Comparison of ENCODE assay signal across 1 cellular context in the genomic region with DNA sequence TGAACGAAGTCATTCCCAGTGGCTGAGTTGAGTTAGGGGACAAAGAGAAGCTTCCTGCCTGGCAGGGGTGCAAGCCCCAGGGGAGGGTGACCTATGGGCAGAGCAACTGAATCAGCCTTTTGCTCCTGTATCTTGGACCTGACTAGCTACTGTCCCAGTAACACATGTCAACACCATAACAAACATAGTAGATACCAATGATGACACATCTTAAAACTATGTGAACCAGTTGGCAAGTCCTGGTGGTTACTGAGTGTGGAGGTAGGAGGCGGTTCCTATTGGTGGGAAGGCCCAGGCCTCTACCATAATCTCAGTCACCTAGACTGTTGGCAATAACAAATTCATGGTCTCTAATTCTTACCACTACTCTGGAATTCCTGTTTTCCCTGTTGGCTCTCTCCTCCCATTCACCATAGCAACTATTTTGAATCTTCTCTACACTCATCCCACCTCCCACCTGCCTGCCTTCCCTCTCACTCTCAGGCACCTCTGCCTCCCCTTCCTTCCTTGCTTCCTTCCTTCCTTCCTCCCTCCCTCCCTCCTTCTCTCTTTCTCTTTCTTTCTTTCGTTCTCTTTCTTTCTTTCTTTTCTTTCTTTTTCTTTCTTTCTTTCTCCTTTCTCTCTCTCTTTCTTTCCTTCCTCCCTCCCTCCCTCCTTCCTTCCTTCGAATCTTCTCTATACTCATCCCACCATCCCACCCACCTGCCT.
A peak's percentile ranks its signal among the peaks of the same experiment; 100 is the strongest.
TF ChIP-seq lines count a peak whose summit lies in the region.

No MANE protein-coding gene starts in this region.

TF ChIP-seq in K562, 482 proteins besides CTCF, POLR2A, EP300 and RAD21 (continued from another document):
- TF ChIP-seq, protein P1, sequence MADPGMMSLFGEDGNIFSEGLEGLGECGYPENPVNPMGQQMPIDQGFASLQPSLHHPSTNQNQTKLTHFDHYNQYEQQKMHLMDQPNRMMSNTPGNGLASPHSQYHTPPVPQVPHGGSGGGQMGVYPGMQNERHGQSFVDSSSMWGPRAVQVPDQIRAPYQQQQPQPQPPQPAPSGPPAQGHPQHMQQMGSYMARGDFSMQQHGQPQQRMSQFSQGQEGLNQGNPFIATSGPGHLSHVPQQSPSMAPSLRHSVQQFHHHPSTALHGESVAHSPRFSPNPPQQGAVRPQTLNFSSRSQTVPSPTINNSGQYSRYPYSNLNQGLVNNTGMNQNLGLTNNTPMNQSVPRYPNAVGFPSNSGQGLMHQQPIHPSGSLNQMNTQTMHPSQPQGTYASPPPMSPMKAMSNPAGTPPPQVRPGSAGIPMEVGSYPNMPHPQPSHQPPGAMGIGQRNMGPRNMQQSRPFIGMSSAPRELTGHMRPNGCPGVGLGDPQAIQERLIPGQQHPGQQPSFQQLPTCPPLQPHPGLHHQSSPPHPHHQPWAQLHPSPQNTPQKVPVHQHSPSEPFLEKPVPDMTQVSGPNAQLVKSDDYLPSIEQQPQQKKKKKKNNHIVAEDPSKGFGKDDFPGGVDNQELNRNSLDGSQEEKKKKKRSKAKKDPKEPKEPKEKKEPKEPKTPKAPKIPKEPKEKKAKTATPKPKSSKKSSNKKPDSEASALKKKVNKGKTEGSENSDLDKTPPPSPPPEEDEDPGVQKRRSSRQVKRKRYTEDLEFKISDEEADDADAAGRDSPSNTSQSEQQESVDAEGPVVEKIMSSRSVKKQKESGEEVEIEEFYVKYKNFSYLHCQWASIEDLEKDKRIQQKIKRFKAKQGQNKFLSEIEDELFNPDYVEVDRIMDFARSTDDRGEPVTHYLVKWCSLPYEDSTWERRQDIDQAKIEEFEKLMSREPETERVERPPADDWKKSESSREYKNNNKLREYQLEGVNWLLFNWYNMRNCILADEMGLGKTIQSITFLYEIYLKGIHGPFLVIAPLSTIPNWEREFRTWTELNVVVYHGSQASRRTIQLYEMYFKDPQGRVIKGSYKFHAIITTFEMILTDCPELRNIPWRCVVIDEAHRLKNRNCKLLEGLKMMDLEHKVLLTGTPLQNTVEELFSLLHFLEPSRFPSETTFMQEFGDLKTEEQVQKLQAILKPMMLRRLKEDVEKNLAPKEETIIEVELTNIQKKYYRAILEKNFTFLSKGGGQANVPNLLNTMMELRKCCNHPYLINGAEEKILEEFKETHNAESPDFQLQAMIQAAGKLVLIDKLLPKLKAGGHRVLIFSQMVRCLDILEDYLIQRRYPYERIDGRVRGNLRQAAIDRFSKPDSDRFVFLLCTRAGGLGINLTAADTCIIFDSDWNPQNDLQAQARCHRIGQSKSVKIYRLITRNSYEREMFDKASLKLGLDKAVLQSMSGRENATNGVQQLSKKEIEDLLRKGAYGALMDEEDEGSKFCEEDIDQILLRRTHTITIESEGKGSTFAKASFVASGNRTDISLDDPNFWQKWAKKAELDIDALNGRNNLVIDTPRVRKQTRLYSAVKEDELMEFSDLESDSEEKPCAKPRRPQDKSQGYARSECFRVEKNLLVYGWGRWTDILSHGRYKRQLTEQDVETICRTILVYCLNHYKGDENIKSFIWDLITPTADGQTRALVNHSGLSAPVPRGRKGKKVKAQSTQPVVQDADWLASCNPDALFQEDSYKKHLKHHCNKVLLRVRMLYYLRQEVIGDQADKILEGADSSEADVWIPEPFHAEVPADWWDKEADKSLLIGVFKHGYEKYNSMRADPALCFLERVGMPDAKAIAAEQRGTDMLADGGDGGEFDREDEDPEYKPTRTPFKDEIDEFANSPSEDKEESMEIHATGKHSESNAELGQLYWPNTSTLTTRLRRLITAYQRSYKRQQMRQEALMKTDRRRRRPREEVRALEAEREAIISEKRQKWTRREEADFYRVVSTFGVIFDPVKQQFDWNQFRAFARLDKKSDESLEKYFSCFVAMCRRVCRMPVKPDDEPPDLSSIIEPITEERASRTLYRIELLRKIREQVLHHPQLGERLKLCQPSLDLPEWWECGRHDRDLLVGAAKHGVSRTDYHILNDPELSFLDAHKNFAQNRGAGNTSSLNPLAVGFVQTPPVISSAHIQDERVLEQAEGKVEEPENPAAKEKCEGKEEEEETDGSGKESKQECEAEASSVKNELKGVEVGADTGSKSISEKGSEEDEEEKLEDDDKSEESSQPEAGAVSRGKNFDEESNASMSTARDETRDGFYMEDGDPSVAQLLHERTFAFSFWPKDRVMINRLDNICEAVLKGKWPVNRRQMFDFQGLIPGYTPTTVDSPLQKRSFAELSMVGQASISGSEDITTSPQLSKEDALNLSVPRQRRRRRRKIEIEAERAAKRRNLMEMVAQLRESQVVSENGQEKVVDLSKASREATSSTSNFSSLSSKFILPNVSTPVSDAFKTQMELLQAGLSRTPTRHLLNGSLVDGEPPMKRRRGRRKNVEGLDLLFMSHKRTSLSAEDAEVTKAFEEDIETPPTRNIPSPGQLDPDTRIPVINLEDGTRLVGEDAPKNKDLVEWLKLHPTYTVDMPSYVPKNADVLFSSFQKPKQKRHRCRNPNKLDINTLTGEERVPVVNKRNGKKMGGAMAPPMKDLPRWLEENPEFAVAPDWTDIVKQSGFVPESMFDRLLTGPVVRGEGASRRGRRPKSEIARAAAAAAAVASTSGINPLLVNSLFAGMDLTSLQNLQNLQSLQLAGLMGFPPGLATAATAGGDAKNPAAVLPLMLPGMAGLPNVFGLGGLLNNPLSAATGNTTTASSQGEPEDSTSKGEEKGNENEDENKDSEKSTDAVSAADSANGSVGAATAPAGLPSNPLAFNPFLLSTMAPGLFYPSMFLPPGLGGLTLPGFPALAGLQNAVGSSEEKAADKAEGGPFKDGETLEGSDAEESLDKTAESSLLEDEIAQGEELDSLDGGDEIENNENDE (IDR thresholded peaks at IDR 0.05; ENCODE audit: low read depth, low read length) = no peak
- peak; percentile 84 for TF ChIP-seq JUND (IDR thresholded peaks at IDR 0.05; ENCODE audit: borderline replicate concordance, low read depth, low read length)
- peak; percentile 81; the same call in 2 of the 3 replicates for TF ChIP-seq JUND (tag; IDR thresholded peaks at IDR 0.05; ENCODE audit: borderline replicate concordance, low read depth, low read length)
- TF ChIP-seq, protein P2, sequence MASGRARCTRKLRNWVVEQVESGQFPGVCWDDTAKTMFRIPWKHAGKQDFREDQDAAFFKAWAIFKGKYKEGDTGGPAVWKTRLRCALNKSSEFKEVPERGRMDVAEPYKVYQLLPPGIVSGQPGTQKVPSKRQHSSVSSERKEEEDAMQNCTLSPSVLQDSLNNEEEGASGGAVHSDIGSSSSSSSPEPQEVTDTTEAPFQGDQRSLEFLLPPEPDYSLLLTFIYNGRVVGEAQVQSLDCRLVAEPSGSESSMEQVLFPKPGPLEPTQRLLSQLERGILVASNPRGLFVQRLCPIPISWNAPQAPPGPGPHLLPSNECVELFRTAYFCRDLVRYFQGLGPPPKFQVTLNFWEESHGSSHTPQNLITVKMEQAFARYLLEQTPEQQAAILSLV (tag; IDR thresholded peaks at IDR 0.05) = no peak
- TF ChIP-seq, protein P3, sequence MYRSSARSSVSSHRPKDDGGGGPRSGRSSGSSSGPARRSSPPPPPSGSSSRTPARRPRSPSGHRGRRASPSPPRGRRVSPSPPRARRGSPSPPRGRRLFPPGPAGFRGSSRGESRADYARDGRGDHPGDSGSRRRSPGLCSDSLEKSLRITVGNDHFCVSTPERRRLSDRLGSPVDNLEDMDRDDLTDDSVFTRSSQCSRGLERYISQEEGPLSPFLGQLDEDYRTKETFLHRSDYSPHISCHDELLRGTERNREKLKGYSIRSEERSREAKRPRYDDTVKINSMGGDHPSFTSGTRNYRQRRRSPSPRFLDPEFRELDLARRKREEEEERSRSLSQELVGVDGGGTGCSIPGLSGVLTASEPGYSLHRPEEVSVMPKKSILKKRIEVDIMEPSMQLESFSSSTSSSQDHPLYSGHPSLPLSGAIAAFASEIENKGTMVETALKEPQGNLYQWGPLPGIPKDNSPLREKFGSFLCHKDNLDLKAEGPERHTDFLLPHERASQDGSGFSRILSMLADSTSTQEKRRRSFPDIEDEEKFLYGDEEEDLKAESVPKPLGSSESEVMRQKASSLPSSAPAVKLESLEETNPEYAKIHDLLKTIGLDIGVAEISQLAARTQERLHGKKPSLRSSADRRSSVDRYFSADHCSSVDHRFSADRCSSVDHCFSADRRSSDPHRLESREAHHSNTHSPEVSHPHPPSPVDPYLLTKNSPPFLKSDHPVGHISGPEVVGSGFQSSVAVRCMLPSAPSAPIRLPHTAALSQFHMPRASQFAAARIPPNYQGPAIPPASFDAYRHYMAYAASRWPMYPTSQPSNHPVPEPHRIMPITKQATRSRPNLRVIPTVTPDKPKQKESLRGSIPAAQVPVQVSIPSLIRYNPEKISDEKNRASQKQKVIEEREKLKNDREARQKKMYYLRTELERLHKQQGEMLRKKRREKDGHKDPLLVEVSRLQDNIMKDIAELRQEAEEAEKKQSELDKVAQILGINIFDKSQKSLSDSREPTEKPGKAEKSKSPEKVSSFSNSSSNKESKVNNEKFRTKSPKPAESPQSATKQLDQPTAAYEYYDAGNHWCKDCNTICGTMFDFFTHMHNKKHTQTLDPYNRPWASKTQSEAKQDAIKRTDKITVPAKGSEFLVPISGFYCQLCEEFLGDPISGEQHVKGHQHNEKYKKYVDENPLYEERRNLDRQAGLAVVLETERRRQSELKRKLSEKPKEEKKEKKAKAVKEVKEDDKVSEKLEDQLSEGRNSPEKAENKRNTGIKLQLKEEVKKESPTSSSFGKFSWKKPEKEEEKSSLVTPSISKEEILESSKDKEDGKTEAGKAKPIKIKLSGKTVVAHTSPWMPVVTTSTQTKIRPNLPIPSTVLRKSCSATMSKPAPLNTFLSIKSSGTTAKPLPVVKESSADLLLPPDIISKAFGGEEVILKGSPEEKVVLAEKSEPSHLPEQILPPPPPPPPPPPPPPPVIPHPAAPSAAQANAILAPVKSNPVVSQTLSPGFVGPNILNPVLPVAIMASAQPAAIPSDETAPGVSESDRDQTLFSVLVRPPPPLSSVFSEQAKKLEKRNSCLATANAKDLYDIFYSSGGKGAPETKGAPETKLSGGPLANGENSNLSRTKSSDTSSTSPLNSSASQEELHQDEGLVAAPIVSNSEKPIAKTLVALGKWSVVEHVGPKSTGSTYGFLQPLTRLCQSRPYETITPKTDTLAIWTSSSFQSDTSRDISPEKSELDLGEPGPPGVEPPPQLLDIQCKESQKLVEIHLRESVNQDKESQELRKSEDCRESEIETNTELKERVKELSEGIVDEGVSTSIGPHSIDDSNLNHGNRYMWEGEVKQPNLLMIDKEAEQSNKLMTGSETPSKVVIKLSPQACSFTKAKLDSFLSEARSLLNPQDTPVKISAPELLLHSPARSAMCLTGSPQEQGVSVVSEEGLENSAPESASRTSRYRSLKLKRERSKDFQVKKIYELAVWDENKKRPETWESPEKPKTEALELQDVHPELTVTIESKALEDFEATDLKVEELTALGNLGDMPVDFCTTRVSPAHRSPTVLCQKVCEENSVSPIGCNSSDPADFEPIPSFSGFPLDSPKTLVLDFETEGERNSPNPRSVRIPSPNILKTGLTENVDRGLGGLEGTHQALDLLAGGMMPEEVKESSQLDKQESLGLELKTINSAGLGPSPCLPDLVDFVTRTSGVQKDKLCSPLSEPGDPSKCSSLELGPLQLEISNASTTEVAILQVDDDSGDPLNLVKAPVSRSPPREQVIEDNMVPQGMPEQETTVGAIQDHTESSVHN (IDR thresholded peaks at IDR 0.05; ENCODE audit: borderline replicate concordance in 1 of 2, low read depth in 1 of 2) = no peak
- no peak for TF ChIP-seq E2F3 (CRISPR knock-in tag; IDR thresholded peaks at IDR 0.05)
